Comparison of ENCODE assay signal across 3 cellular contexts in genomic region chr17:7407033-7407432, GRCh38.
TF ChIP-seq lines count a peak whose summit lies in the region.

No MANE protein-coding gene starts in this region.

TF ChIP-seq in GM23338, 12 proteins besides CTCF, POLR2A, EP300 and RAD21 (continues in another document):
- no peak for TF ChIP-seq EZH2 (IDR thresholded peaks at IDR 0.05; ENCODE audit: low read depth, unreplicated experiment)
- TF ChIP-seq REST (IDR thresholded peaks at IDR 0.05; ENCODE audit: unreplicated experiment) = no peak
- TF ChIP-seq JUNB (IDR thresholded peaks at IDR 0.05; ENCODE audit: unreplicated experiment) = no peak

TF ChIP-seq in K562, 482 proteins besides CTCF, POLR2A, EP300 and RAD21:
- peak; percentile 86 for TF ChIP-seq RFX1 (IDR thresholded peaks at IDR 0.05)
- TF ChIP-seq CREBBP (IDR thresholded peaks at IDR 0.05; ENCODE audit: low read depth, low read length) = no peak
- no peak for TF ChIP-seq RBFOX2 (IDR thresholded peaks at IDR 0.05; ENCODE audit: low read depth, low read length)
- no peak for TF ChIP-seq LCOR (CRISPR knock-in tag; IDR thresholded peaks at IDR 0.05)
- TF ChIP-seq MYNN (IDR thresholded peaks at IDR 0.05) = peak; percentile 86
- TF ChIP-seq MYNN (CRISPR knock-in tag; IDR thresholded peaks at IDR 0.05) = no peak

TF ChIP-seq in neural cell, 6 proteins besides CTCF, POLR2A, EP300 and RAD21:
- TF ChIP-seq MXI1 (conservative IDR thresholded peaks at IDR 0.05; ENCODE audit: poor library complexity, severe bottlenecking) (no peak), POLR2AphosphoS5 (IDR thresholded peaks at IDR 0.05) (no peak), SMC3 (conservative IDR thresholded peaks at IDR 0.05; ENCODE audit: poor library complexity) (no peak), TAF1 (IDR thresholded peaks at IDR 0.05; ENCODE audit: low read depth) (no peak), REST (IDR thresholded peaks at IDR 0.05; ENCODE audit: borderline replicate concordance) (no peak), EZH2 (IDR thresholded peaks at IDR 0.05; ENCODE audit: borderline replicate concordance, insufficient read depth, low read length, poor library complexity, severe bottlenecking) (no peak)
TF ChIP-seq in neural cell: peak in this region for 0.
